7 cellular contexts compared by ENCODE assay signal in the genomic region with DNA sequence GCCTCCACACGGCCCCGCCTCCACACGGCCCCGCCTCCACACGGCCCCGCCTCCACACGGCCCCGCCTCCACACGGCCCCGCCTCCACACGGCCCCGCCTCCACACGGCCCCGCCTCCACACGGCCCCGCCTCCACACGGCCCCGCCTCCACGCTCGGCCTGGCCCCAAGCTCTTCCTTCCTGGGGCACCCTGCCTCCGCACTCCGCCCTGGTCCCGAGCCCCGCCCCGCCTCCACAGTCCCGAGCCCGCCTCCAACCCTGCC. TPM values are rescaled to one million over a fixed set of nuclear protein-coding genes. Genes with fewer than 3 reads are reported as not detected.
DNase-seq lines count a peak whose midpoint lies in the region; ATAC-seq, FAIRE-seq and TF ChIP-seq lines count a peak whose summit lies in the region.
"Not testable (repeated sequence)": the region's sequence is repeated elsewhere in the genome, so short reads cannot be mapped to it uniquely, and the experiment has no call there.

No MANE protein-coding gene starts in this region.

- not testable (repeated sequence) for H3K4ac ChIP-seq in H1 (replicated peaks; ENCODE audit: insufficient read length, low read depth, low read length)

- H3K4me3 Mint-ChIP-seq in WTC11 (peak overlapping the region; percentile 86; the same call in 1 of the 2 replicates), mesothelial cell of epicardium (peak overlapping the region; percentile 89)
- peak overlapping the region; percentile 97 for H3K4me3 Mint-ChIP-seq in activated naive CD8-positive, alpha-beta T cell treated with anti-CD3 and anti-CD28 coated beads, Interleukin-2, amount 10 ng/mL, durations not matched to agents 7 days and 5 days

- not testable (repeated sequence) for H3K56ac ChIP-seq in H1 (replicated peaks; ENCODE audit: insufficient read length, low read depth, low read length)

- not testable (repeated sequence) for H4K8ac ChIP-seq in H1 (ENCODE audit: extremely low read depth, insufficient read depth, low read length)

- ATAC-seq in GM21447 (IDR thresholded peaks at IDR 0.05; ENCODE audit: unreplicated experiment) = peak; percentile 47
- ATAC-seq in WTC11 = peak; percentile 76
- ATAC-seq in activated naive CD8-positive, alpha-beta T cell treated with anti-CD3 and anti-CD28 coated beads, Interleukin-2, amount 10 ng/mL, durations not matched to agents 7 days and 5 days (ENCODE audit: low read depth) = peak; percentile 75

- H3K27ac ChIP-seq in HUES48 (ENCODE audit: low read depth, low read length) = peak overlapping the region; percentile 80
- not testable (repeated sequence) for H3K27ac ChIP-seq in H1 (ENCODE audit: low read depth, low read length)

- not testable (repeated sequence) for H4K5ac ChIP-seq in H1 (ENCODE audit: insufficient read length, low read depth, low read length)

- POLR2A ChIA-PET in WTC11 (lab: Charles Lee) = interaction anchor here (0.5 to 1.3 kb wide), 5 partner anchors 45 to 325 kb away, joined by 3 to 8 read pairs (median 3); partner anchors contain the start of gene MERTK
- POLR2A ChIA-PET in activated naive CD8-positive, alpha-beta T cell treated with anti-CD3 and anti-CD28 coated beads, Interleukin-2, amount 10 ng/mL, durations not matched to agents 7 days and 5 days (lab: Charles Lee) = interaction anchor here (0.7 to 1.7 kb wide), 5 partner anchors 40 to 200 kb away, joined by 3 to 15 read pairs (median 5); partner anchors contain the start of genes ANAPC1 and ZC3H8
- POLR2A ChIA-PET in H1 (lab: Charles Lee; ENCODE audit: partially characterized antibody) = interaction anchor here (0.6 to 1.6 kb wide), 3 partner anchors 21 to 223 kb away, joined by 3 to 6 read pairs (median 3); no protein-coding TSS in a partner anchor

- H4K91ac ChIP-seq in H1 (replicated peaks; ENCODE audit: insufficient read length, low read length) = not testable (repeated sequence)

- H3K9me3 Mint-ChIP-seq in WTC11; activated naive CD8-positive, alpha-beta T cell treated with anti-CD3 and anti-CD28 coated beads, Interleukin-2, amount 10 ng/mL, durations not matched to agents 7 days and 5 days; mesothelial cell of epicardium: not testable (repeated sequence)

- CTCF ChIA-PET in WTC11 (lab: Charles Lee) (interaction anchor here (0.8 to 1.5 kb wide), 6 partner anchors 148 to 572 kb away, joined by 3 to 4 read pairs (median 3); no protein-coding TSS in a partner anchor), H1 (lab: Charles Lee; ENCODE audit: partially characterized antibody) (interaction anchor here (0.9 kb wide), 1 partner anchor 154 kb away, joined by 3 read pairs; no protein-coding TSS in a partner anchor)

- H2AK5ac ChIP-seq in H1 (ENCODE audit: low read depth, low read length) = not testable (repeated sequence)

- H3K14ac ChIP-seq in H1 (ENCODE audit: insufficient read length) = not testable (repeated sequence)

- H2BK15ac ChIP-seq in H1 (ENCODE audit: low read length) = not testable (repeated sequence)

- H2BK120ac ChIP-seq in H1 (replicated peaks; ENCODE audit: low read depth, low read length) = not testable (repeated sequence)

- H3K79me2 ChIP-seq in H1 (ENCODE audit: control insufficient read depth in 1 of 2, insufficient read depth in 2 of 2, low read length in 2 of 2) = not testable (repeated sequence)

- H4K20me1 ChIP-seq in H1 (replicated peaks in 1 of 2; ENCODE audit: control insufficient read depth in 1 of 2, insufficient read depth in 2 of 2, low read length in 2 of 2) = not testable (repeated sequence)

- H2BK5ac ChIP-seq in H1 (ENCODE audit: low read depth, low read length) = not testable (repeated sequence)

- not testable (repeated sequence) for FAIRE-seq in H1 (lab: Jason Lieb, UNC)

- H3K4me1 ChIP-seq in HUES48 (ENCODE audit: control insufficient read depth, insufficient read depth, low read length) (peaks cover 15% of the 10 kb centered on the region), skeletal muscle satellite cell (ENCODE audit: control insufficient read depth, insufficient read depth, low read length) (peaks cover 17% of the 10 kb centered on the region)
- not testable (repeated sequence) for H3K4me1 ChIP-seq in H1 (replicated peaks in 1 of 4; ENCODE audit: control insufficient read depth in 3 of 4, insufficient read depth in 4 of 4, low read length in 3 of 4)

- TF ChIP-seq POLR2A in H1 (IDR thresholded peaks at IDR 0.05; ENCODE audit: control extremely low read depth in 1 of 2, low read depth in 2 of 2, low read length in 2 of 2) = not testable (repeated sequence)

- H3K4me1 Mint-ChIP-seq in WTC11 = peaks cover 24% of the 10 kb centered on the region
- H3K4me1 Mint-ChIP-seq in activated naive CD8-positive, alpha-beta T cell treated with anti-CD3 and anti-CD28 coated beads, Interleukin-2, amount 10 ng/mL, durations not matched to agents 7 days and 5 days = peaks cover 28% of the 10 kb centered on the region
- peaks cover 38% of the 10 kb centered on the region for H3K4me1 Mint-ChIP-seq in mesothelial cell of epicardium

- H3K23me2 ChIP-seq in H1 (ENCODE audit: low read depth, low read length) = not testable (repeated sequence)

- WGBS in H1 (ENCODE audit: extremely low coverage in 1 of 2, insufficient coverage in 1 of 2, insufficient read length in 1 of 2, insufficient replicate concordance in 2 of 2, low coverage in 1 of 2, low lambda C conversion rate in 2 of 2, missing lambda C conversion rate in 1 of 2), 2 experiments = no CpG with 5 or more reads among the region's 27 CpGs

- H2BK20ac ChIP-seq in H1 (ENCODE audit: low read length) = not testable (repeated sequence)

- not testable (repeated sequence) for TF ChIP-seq RAD21 in H1 (IDR thresholded peaks at IDR 0.05 in 1 of 2, conservative IDR thresholded peaks at IDR 0.05 in 1 of 2; ENCODE audit: low read depth in 2 of 2, low read length in 2 of 2)

- H3K23ac ChIP-seq in H1 (ENCODE audit: insufficient read length) = not testable (repeated sequence)

- H3K79me1 ChIP-seq in H1 (ENCODE audit: low read depth, low read length) = not testable (repeated sequence)

- TF ChIP-seq EP300 in H1 (IDR thresholded peaks at IDR 0.05; ENCODE audit: borderline replicate concordance in 1 of 2, low read depth in 2 of 2, low read length in 2 of 2) = not testable (repeated sequence)

- not testable (repeated sequence) for H2AFZ ChIP-seq in H1 (ENCODE audit: low read length)

- not testable (repeated sequence) for TF ChIP-seq CTCF in WTC11 (IDR thresholded peaks at IDR 0.05); H1 (IDR thresholded peaks at IDR 0.05; ENCODE audit: control extremely low read depth in 1 of 3, insufficient read depth in 1 of 3, low read depth in 1 of 3, low read length in 3 of 3); mesothelial cell of epicardium (IDR thresholded peaks at IDR 0.05; ENCODE audit: unreplicated experiment)

- DNase-seq in WTC11 (ENCODE audit: low spot score) = peak; percentile 98
- not testable (repeated sequence) for DNase-seq in activated naive CD8-positive, alpha-beta T cell treated with anti-CD3 and anti-CD28 coated beads, Interleukin-2, amount 10 ng/mL, durations not matched to agents 7 days and 5 days; H1 (ENCODE audit: low read depth in 1 of 2, low spot score in 2 of 2); mesothelial cell of epicardium (ENCODE audit: low spot score in 2 of 2, unreplicated experiment in 2 of 2)

- not testable (repeated sequence) for H3K27me3 ChIP-seq in HUES48 (ENCODE audit: control insufficient read depth, insufficient read depth, low read length); H1 (replicated peaks in 1 of 4; ENCODE audit: control insufficient read depth in 3 of 4, extremely low read depth in 1 of 4, insufficient read depth in 3 of 4, low read length in 3 of 4); skeletal muscle satellite cell (ENCODE audit: control insufficient read depth, insufficient read depth, low read length)

- not testable (repeated sequence) for H3K9me3 ChIP-seq in HUES48 (ENCODE audit: control insufficient read depth, insufficient read depth, low read length); H1 (ENCODE audit: insufficient read depth in 2 of 2, low read depth in 1 of 2, low read length in 1 of 2); skeletal muscle satellite cell (replicated peaks; ENCODE audit: low read length)

- H2BK12ac ChIP-seq in H1 (ENCODE audit: low read depth, low read length) = not testable (repeated sequence)

- not testable (repeated sequence) for H3K4me3 ChIP-seq in HUES48 (ENCODE audit: low read depth, low read length)
- H3K4me3 ChIP-seq in H1 (ENCODE audit: extremely low read depth in 1 of 4, insufficient read depth in 2 of 4, low read depth in 3 of 4, low read length in 4 of 4) = peak overlapping the region in 1 of 4 experiments; percentile 81; a peak in 5 of 8 replicates
- peak overlapping the region; percentile 89 for H3K4me3 ChIP-seq in skeletal muscle satellite cell (ENCODE audit: low read length)

- peak overlapping the region in 1 of 2 experiments; percentile 90; a peak in 1 of 4 replicates for H3K4me2 ChIP-seq in H1 (ENCODE audit: insufficient read depth in 1 of 2, low read depth in 2 of 2, low read length in 2 of 2)
- not testable (repeated sequence) for H3K4me2 ChIP-seq in skeletal muscle satellite cell (ENCODE audit: low read length)

- H3K36me3 Mint-ChIP-seq in WTC11 = not testable (repeated sequence)
- H3K36me3 Mint-ChIP-seq in activated naive CD8-positive, alpha-beta T cell treated with anti-CD3 and anti-CD28 coated beads, Interleukin-2, amount 10 ng/mL, durations not matched to agents 7 days and 5 days = peaks cover 16% of the 10 kb centered on the region
- peaks cover 13% of the 10 kb centered on the region for H3K36me3 Mint-ChIP-seq in mesothelial cell of epicardium

- peaks cover 18% of the 10 kb centered on the region for H3K27me3 Mint-ChIP-seq in WTC11 (ENCODE audit: low read depth)
- H3K27me3 Mint-ChIP-seq in activated naive CD8-positive, alpha-beta T cell treated with anti-CD3 and anti-CD28 coated beads, Interleukin-2, amount 10 ng/mL, durations not matched to agents 7 days and 5 days; mesothelial cell of epicardium (ENCODE audit: low read depth): not testable (repeated sequence)

- H3K36me3 ChIP-seq in HUES48 (ENCODE audit: control insufficient read depth, insufficient read depth, low read length); H1 (ENCODE audit: control insufficient read depth in 2 of 4, insufficient read depth in 4 of 4, low read length in 3 of 4); skeletal muscle satellite cell (ENCODE audit: insufficient read depth, low read length): not testable (repeated sequence)

- not testable (repeated sequence) for H3K18ac ChIP-seq in H1 (ENCODE audit: extremely low read depth, low read length)

- not testable (repeated sequence) for H3K9ac ChIP-seq in HUES48 (ENCODE audit: low read depth, low read length); H1 (replicated peaks in 1 of 4; ENCODE audit: extremely low read depth in 1 of 4, low read depth in 3 of 4, low read length in 3 of 4); skeletal muscle satellite cell (ENCODE audit: low read depth, low read length)

- H3K27ac Mint-ChIP-seq in WTC11, mesothelial cell of epicardium: not testable (repeated sequence)
- peak overlapping the region; percentile 94 for H3K27ac Mint-ChIP-seq in activated naive CD8-positive, alpha-beta T cell treated with anti-CD3 and anti-CD28 coated beads, Interleukin-2, amount 10 ng/mL, durations not matched to agents 7 days and 5 days

RNA-seq across cellular contexts. Expression of gene TMEM87B, which starts 0.3 kb away (rescaled TPM):
- total RNA-seq in WTC11 (2021) (9.0 to 12.5 TPM (median 10.6 TPM) in 3 replicates), mesothelial cell of epicardium (19.4 to 22.8 TPM (median 20.0 TPM) in 3 replicates)
- 10 to 100 TPM; 20.1 to 24.2 TPM for total RNA-seq in activated naive CD8-positive, alpha-beta T cell treated with anti-CD3 and anti-CD28 coated beads, Interleukin-2, amount 10 ng/mL, durations not matched to agents 7 days and 5 days
- 7.2 and 9.6 TPM in 2 replicates for total RNA-seq in H1 (2021; fragmentation: NEBNext Ultra II Directional; extraction: Animal tissue kit (Norgen Biotek cat#: 25700))
- 3.0 and 9.0 TPM in 2 replicates for polyA plus RNA-seq in H1 (2011; rRNA removed)
- 8.5 TPM for polyA plus RNA-seq in H1 (2011; cell fraction: cytosol; rRNA removed)
- polyA plus RNA-seq in H1 (2011; cell fraction: nucleus; rRNA removed) = 3.4 TPM
- polyA plus RNA-seq in H1 (2012, experiment 1 of 2) = 3.7 to 6.8 TPM (median 4.5 TPM) in 4 replicates
- polyA plus RNA-seq in H1 (2012, experiment 2 of 2) = 0.89 TPM
- 12.3 TPM for polyA plus RNA-seq in H1 (2013, experiment 1 of 2)
- polyA plus RNA-seq in H1 (2013, experiment 2 of 2) = 11.6 TPM
- polyA minus RNA-seq in H1 (2011; rRNA and poly(A)+ RNA removed) = 4.5 and 5.5 TPM in 2 replicates
- polyA minus RNA-seq in H1 (2011; cell fraction: cytosol; rRNA and poly(A)+ RNA removed) = 12.8 TPM
- 9.5 TPM for polyA minus RNA-seq in H1 (2011; cell fraction: nucleus; rRNA and poly(A)+ RNA removed)
- total RNA-seq in skeletal muscle satellite cell (2012; rRNA removed) = 28.0 and 34.7 TPM in 2 replicates
